Comparison of ENCODE assay signal across 3 cellular contexts in the genomic region with DNA sequence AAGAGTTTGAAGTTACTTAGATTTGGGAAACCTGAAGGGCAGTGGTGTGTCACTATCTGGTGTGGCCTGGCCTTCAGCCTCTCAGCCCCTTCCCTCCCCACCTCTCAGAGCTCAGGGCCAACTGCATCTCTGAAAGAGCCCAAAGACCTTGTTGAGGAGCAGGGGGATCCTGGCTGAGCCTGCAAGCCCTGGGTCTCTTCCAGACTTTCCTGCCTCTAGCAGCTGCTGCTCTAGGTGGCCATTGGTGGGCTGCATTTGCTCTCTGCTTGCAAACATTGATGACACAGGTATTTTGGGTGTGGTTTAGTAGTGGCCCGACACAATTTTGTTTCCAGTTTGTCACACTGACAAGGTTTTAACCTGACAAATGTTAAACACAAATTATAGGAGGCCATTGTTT.
TF ChIP-seq lines count a peak whose summit lies in the region.

No MANE protein-coding gene starts in this region.

TF ChIP-seq in SK-N-SH, 30 proteins besides CTCF, POLR2A, EP300 and RAD21:
- TF ChIP-seq FOXJ3 (CRISPR knock-in tag; IDR thresholded peaks at IDR 0.05) (no peak), FOSL2 (IDR thresholded peaks at IDR 0.05; ENCODE audit: borderline replicate concordance, low read depth) (no peak), NRF1 (IDR thresholded peaks at IDR 0.05; ENCODE audit: low read depth, low read length) (no peak), ELF1 (IDR thresholded peaks at IDR 0.05) (no peak), MXI1 (IDR thresholded peaks at IDR 0.05; ENCODE audit: low read depth, low read length) (no peak), SMC3 (IDR thresholded peaks at IDR 0.05; ENCODE audit: low read depth, low read length) (no peak), YY1 (IDR thresholded peaks at IDR 0.05; ENCODE audit: low read depth) (no peak), TEAD4 (IDR thresholded peaks at IDR 0.05; ENCODE audit: borderline replicate concordance, insufficient read depth) (no peak)

TF ChIP-seq in SK-N-SH treated with all-trans-retinoic acid at 6 μM for 48 hours, 23 proteins besides CTCF, POLR2A, EP300 and RAD21:
- TF ChIP-seq, protein P1, sequence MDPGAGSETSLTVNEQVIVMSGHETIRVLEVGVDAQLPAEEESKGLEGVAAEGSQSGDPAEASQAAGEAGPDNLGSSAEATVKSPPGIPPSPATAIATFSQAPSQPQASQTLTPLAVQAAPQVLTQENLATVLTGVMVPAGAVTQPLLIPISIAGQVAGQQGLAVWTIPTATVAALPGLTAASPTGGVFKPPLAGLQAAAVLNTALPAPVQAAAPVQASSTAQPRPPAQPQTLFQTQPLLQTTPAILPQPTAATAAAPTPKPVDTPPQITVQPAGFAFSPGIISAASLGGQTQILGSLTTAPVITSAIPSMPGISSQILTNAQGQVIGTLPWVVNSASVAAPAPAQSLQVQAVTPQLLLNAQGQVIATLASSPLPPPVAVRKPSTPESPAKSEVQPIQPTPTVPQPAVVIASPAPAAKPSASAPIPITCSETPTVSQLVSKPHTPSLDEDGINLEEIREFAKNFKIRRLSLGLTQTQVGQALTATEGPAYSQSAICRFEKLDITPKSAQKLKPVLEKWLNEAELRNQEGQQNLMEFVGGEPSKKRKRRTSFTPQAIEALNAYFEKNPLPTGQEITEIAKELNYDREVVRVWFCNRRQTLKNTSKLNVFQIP (CRISPR knock-in tag; IDR thresholded peaks at IDR 0.05; ENCODE audit: borderline replicate concordance, low read depth), result no peak
- no peak for TF ChIP-seq ZNF565 (CRISPR knock-in tag; conservative IDR thresholded peaks at IDR 0.05; ENCODE audit: low read depth)
- no peak for TF ChIP-seq ARNTL (CRISPR knock-in tag; IDR thresholded peaks at IDR 0.05; ENCODE audit: borderline replicate concordance, low read depth)
- no peak for TF ChIP-seq SNAI2 (CRISPR knock-in tag; IDR thresholded peaks at IDR 0.05)
- no peak for TF ChIP-seq CREB5 (CRISPR knock-in tag; IDR thresholded peaks at IDR 0.05; ENCODE audit: low read depth)
- TF ChIP-seq, protein P2, sequence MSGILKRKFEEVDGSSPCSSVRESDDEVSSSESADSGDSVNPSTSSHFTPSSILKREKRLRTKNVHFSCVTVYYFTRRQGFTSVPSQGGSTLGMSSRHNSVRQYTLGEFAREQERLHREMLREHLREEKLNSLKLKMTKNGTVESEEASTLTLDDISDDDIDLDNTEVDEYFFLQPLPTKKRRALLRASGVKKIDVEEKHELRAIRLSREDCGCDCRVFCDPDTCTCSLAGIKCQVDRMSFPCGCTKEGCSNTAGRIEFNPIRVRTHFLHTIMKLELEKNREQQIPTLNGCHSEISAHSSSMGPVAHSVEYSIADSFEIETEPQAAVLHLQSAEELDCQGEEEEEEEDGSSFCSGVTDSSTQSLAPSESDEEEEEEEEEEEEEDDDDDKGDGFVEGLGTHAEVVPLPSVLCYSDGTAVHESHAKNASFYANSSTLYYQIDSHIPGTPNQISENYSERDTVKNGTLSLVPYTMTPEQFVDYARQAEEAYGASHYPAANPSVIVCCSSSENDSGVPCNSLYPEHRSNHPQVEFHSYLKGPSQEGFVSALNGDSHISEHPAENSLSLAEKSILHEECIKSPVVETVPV (CRISPR knock-in tag; IDR thresholded peaks at IDR 0.05), result no peak
- no peak for TF ChIP-seq CSDC2 (CRISPR knock-in tag; IDR thresholded peaks at IDR 0.05)
- no peak for TF ChIP-seq ZFP30 (CRISPR knock-in tag; IDR thresholded peaks at IDR 0.05)
TF ChIP-seq in SK-N-SH treated with all-trans-retinoic acid at 6 μM for 48 hours: peak in this region for 0.

TF ChIP-seq in endothelial cell of umbilical vein, 7 proteins besides CTCF, POLR2A, EP300 and RAD21:
- TF ChIP-seq MYC (IDR thresholded peaks at IDR 0.05; ENCODE audit: low read depth, low read length) (no peak), EZH2 (IDR thresholded peaks at IDR 0.05; ENCODE audit: borderline replicate concordance, low read depth, low read length, severe bottlenecking) (no peak)
